Comparison of ENCODE assay signal across 12 cellular contexts in genomic region chr17:28033972-28034714, GRCh38. TPM values are rescaled to one million over a fixed set of nuclear protein-coding genes. Genes with fewer than 3 reads are reported as not detected.
A peak's percentile ranks its signal among the peaks of the same experiment; 100 is the strongest.
DNase-seq lines count a peak whose midpoint lies in the region; ATAC-seq and TF ChIP-seq lines count a peak whose summit lies in the region.
"Had no signal": no experiment of that assay in that cellular context is flagged by ENCODE, and none has a peak within 500 bp of the region (broad histone marks: within the 10 kb centered on the region; RNA-seq: fewer than 3 reads in every experiment).

No MANE protein-coding gene starts in this region.

- H3K4me3 ChIP-seq in osteoblast (ENCODE audit: insufficient read depth, low read length): no peak overlapping the region
- H3K4me3 ChIP-seq: sigmoid colon had no signal

- H3K27ac ChIP-seq in osteoblast (ENCODE audit: low read depth, low read length): peak overlapping the region; percentile 47
- H3K27ac ChIP-seq: sigmoid colon had no signal

- no peaks in the 10 kb centered on the region for H3K9me3 ChIP-seq in osteoblast (ENCODE audit: low read depth, low read length)
- H3K9me3 ChIP-seq: sigmoid colon had no signal

- peak overlapping the region; percentile 82 for H2AFZ ChIP-seq in osteoblast (ENCODE audit: low read length)

- no peaks in the 10 kb centered on the region for H3K36me3 ChIP-seq in osteoblast (ENCODE audit: insufficient read depth, low read length)
- H3K36me3 ChIP-seq: sigmoid colon had no signal

- ATAC-seq in esophagus mucosa (peak; percentile 63), HG03280 (IDR thresholded peaks at IDR 0.05; ENCODE audit: unreplicated experiment) (no peak)
- ATAC-seq: WTC11 had no signal

- peaks cover 21% of the 10 kb centered on the region for H3K4me1 ChIP-seq in osteoblast (ENCODE audit: insufficient read depth, low read length)
- H3K4me1 ChIP-seq: sigmoid colon had no signal

- peak overlapping the region; percentile 22 for H3K4me2 ChIP-seq in osteoblast (ENCODE audit: insufficient read depth, low read length)

- TF ChIP-seq CTCF in osteoblast (IDR thresholded peaks at IDR 0.05; ENCODE audit: extremely low read depth, low read depth, low read length): no peak

- H4K20me1 ChIP-seq in osteoblast (ENCODE audit: insufficient read depth, low read length): no peaks in the 10 kb centered on the region

- DNase-seq in GM04503 (ENCODE audit: low read depth) (peak; percentile 69), RPMI7951 (ENCODE audit: low read depth) (peak; percentile 85), osteoblast (ENCODE audit: insufficient read length, low spot score, missing footprints) (peak; percentile 79), mucosa of gallbladder (ENCODE audit: low spot score) (no peak), iPS-NIHi11 (ENCODE audit: low spot score) (no peak)
- DNase-seq in activated CD8-positive, alpha-beta memory T cell treated with anti-CD3 and anti-CD28 coated beads for 24 hours: no peak
- DNase-seq: NCI-H345; sigmoid colon; stimulated activated naive CD4-positive, alpha-beta T cell had no signal

- H3K27me3 ChIP-seq in osteoblast (ENCODE audit: insufficient read depth, low read length): no peaks in the 10 kb centered on the region
- H3K27me3 ChIP-seq: sigmoid colon had no signal

- no peaks in the 10 kb centered on the region for H3K79me2 ChIP-seq in osteoblast (ENCODE audit: insufficient read depth, low read length)

RNA-seq across cellular contexts. Expression of gene NLK, which starts 8.3 kb away (rescaled TPM):
- 10.4 and 14.3 TPM in 2 replicates for total RNA-seq in RPMI7951 (2014; rRNA removed; shearing (Covaris generic))
- total RNA-seq in esophagus mucosa: 6.7 TPM
- total RNA-seq in osteoblast: 10.5 and 16.8 TPM in 2 replicates
- total RNA-seq in mucosa of gallbladder: 35.7 TPM

Comparison
In these comparisons a context has a peak if more than half of its experiments do, and no peak if none do; other contexts are left out.
1. DNase-seq: peak in GM04503 (single experiment), RPMI7951 (single experiment) and osteoblast (single experiment); none in mucosa of gallbladder (single experiment), activated CD8-positive, alpha-beta memory T cell treated with anti-CD3 and anti-CD28 coated beads for 24 hours (single experiment) and iPS-NIHi11 (single experiment).